In the genomic region with DNA sequence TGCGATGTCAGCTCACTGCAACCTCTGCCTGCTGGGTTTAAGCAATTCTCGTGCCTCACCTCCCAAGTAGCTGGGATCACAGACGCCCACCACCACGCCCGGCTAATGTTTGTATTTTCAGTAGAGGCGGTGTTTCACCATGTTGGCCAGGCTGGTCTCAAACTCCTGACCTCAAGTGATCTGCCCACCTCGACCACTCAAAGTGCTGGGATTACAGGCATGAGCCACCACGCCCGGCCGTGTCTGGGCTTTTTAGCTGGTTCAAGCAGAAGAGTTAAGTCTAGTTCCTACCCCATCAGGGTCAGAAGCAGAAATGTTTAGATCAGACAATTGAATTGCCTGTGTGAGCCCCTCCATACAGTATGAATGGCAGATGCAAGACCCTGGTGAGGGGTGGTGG, we compare ENCODE assay signal across 11 cellular contexts.
"Had no signal": no experiment of that assay in that cellular context is flagged by ENCODE, and none has a peak within 500 bp of the region (broad histone marks: within the 10 kb centered on the region; RNA-seq: fewer than 3 reads in every experiment).

No MANE protein-coding gene starts in this region.

- H3K36me3 ChIP-seq: HAP-1 had no signal

- H3K4me3 ChIP-seq: GM23248, GM23338, HAP-1 had no signal

- H3K4me1 ChIP-seq: HAP-1 had no signal

- H3K9me3 ChIP-seq: HAP-1 had no signal

- H2AFZ ChIP-seq: GM23248, GM23338 had no signal

- H3K27ac Mint-ChIP-seq: GM23338, HFFc6 had no signal

- H3K27ac ChIP-seq: GM23248 had no signal

- FAIRE-seq: H1, H54 had no signal

- ATAC-seq: HCT116 had no signal

- H3K4me3 Mint-ChIP-seq: GM23338, H9, HFFc6 had no signal

- H3K9ac ChIP-seq: GM23248 had no signal

- H3K4me2 ChIP-seq: GM23338 had no signal

- DNase-seq: GM23248, GOT3, H7, H9, HCEC 1CT, HFFc6 had no signal
